8 cellular contexts compared by ENCODE assay signal in the genomic region with DNA sequence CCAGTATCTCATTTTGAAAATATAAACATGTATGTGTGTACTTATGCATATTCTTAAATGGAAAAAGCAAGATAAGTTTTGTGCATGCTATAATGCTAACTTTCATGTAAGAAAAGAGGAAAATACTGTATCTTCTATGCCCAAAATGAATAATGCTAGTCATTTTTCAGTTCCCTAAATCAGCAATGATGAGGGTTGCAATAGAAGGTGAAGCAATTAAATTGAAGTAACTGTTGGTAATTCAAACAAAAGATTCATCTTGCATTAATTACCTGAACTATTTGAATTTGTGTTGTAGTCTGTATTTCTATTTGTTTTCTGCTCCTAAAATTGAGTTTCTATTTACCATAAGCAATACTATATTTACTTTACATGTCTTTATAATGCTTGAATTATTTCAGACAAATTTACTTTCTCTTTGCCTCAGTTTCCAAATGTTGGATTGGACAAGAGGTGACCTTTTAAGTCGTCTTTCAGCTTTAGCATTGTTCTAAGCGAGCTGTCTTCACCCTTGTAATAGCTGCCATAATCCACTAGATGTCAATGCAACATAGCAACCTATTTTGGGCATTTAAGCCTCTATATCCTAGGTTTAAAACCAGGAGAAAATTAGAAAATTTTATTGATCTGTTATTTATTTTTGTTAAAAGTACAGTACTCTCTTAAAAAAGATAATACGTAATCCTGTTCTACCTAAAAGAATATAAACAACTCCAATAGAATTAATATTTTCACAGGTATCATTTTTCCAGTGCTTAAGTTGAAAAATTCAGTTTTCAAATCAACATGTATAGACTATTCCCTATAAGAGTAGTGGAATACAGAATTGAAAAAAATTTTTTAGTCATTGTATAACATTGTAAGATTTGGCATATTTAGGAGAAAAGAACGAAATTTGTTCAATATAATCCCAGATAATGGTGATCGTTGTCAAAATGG. TPM values are rescaled to one million over a fixed set of nuclear protein-coding genes. Genes with fewer than 3 reads are reported as not detected.
DNase-seq lines count a peak whose midpoint lies in the region; ATAC-seq and TF ChIP-seq lines count a peak whose summit lies in the region.

No MANE protein-coding gene starts in this region.

- H3K4me3 ChIP-seq in neural progenitor cell, result no peak overlapping the region

- peaks cover 8% of the 10 kb centered on the region for H3K4me1 Mint-ChIP-seq in neural progenitor cell

- H3K27me3 ChIP-seq in neural progenitor cell, result no peaks in the 10 kb centered on the region

- no peak overlapping the region for H3K4me2 ChIP-seq in neural progenitor cell

- no peak overlapping the region for H3K9ac ChIP-seq in neural progenitor cell

- no peak overlapping the region for H2AFZ ChIP-seq in neural progenitor cell (replicated peaks)

- H3K27me3 Mint-ChIP-seq in neural progenitor cell (ENCODE audit: insufficient read depth, low read depth), result peaks cover 5% of the 10 kb centered on the region

- H3K27ac Mint-ChIP-seq in neural progenitor cell, result no peak overlapping the region

- no peaks in the 10 kb centered on the region for H4K20me1 ChIP-seq in neural progenitor cell (ENCODE audit: low read depth)

- no peaks in the 10 kb centered on the region for H3K36me3 ChIP-seq in neural progenitor cell

- H3K79me2 ChIP-seq in neural progenitor cell (ENCODE audit: low read depth), result no peaks in the 10 kb centered on the region

- peak; percentile 44 for DNase-seq in A172 (ENCODE audit: low spot score)
- DNase-seq in GM10266 (ENCODE audit: extremely low spot score), result no peak
- peak; percentile 56 for DNase-seq in KBM-7
- peak; percentile 31 for DNase-seq in SK-N-DZ (ENCODE audit: low spot score)
- DNase-seq in fibroblast of gingiva (ENCODE audit: low read depth), result peak; percentile 53
- DNase-seq in neural progenitor cell (ENCODE audit: low spot score), result peak; percentile 63

- H3K4me3 Mint-ChIP-seq in neural progenitor cell, result no peak overlapping the region

- no peaks in the 10 kb centered on the region for H3K9me3 ChIP-seq in neural progenitor cell (ENCODE audit: low read depth)

- TF ChIP-seq CTCF in GM10266 (IDR thresholded peaks at IDR 0.05; ENCODE audit: control insufficient read depth, insufficient read depth, low read depth, missing control alignments) (peak; percentile 80), neural progenitor cell (IDR thresholded peaks at IDR 0.05) (peak; percentile 88)

- in situ Hi-C loops in KBM-7 (cut with MboI; ENCODE audit: low pct_unique_long_range_greater_than_20kb, low sequenced_read_pairs), result no loop called here

- H3K9me3 Mint-ChIP-seq in neural progenitor cell, result no peaks in the 10 kb centered on the region

- no peaks in the 10 kb centered on the region for H3K4me1 ChIP-seq in neural progenitor cell

- H3F3A ChIP-seq in neural progenitor cell (ENCODE audit: low read depth), result no peaks in the 10 kb centered on the region

- ATAC-seq in HG03039 (IDR thresholded peaks at IDR 0.05; ENCODE audit: unreplicated experiment) (no peak), GM21360 (IDR thresholded peaks at IDR 0.05; ENCODE audit: unreplicated experiment) (no peak)

- no peaks in the 10 kb centered on the region for H3K36me3 Mint-ChIP-seq in neural progenitor cell

- no peak overlapping the region for H3K27ac ChIP-seq in neural progenitor cell

RNA-seq across cellular contexts. Expression of gene IFNGR1, which starts 52.3 kb away (rescaled TPM):
- 31.9 and 34.6 TPM in 2 replicates for total RNA-seq in A172 (2014; rRNA removed; shearing (Covaris generic))
- polyA plus RNA-seq in SK-N-DZ (2014; cell fraction: cytosol; rRNA removed), result 31.9 TPM in 2 replicates
- 26.0 and 33.4 TPM in 2 replicates for polyA plus RNA-seq in SK-N-DZ (2014; cell fraction: nucleus; rRNA removed)
- 22.7 and 34.0 TPM in 2 replicates for total RNA-seq in neural progenitor cell (ENCODE audit: low replicate concordance)
